In the genomic region with DNA sequence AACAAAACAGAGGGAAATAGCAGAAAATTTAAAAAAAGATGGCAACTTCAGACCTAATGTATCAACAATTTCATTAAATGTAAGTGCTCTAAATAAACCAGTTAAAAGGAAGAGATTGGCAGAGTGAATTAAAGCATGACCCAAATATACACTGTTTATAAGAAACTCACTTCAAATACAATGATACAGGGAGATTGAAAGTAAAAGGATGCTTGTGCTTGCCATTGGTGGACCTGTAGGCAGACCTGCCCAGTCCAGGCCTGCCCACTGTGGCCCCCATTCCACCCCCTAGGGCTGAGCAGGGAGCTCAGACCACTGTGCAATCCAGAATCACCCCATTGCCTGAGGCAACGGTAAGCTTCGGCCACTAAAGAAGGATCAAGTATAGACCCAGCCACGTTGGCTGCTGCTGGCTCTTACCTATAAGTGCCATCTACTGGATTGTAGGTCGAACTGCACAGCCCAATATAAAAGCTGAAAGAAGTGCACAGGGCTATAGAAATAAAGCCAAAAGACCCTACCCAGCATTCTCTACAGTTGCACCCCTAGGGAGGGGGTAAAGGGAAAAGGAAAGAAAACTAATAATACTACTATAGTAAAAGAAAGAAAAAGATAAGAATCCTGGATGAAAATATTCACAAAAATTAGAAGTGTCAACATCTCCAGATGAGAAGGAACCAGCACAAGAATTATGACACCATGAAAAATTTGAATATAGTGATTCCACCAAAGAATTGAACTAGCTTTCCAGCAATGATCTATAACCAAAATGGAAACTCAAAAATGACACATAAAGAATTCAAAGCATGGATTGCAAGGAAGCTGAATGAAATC, we compare ENCODE assay signal across 8 cellular contexts. TPM values are rescaled to one million over a fixed set of nuclear protein-coding genes. Genes with fewer than 3 reads are reported as not detected.
DNase-seq lines count a peak whose midpoint lies in the region; ATAC-seq and TF ChIP-seq lines count a peak whose summit lies in the region.

No MANE protein-coding gene starts in this region.

- H3K9me3 ChIP-seq in T-helper 17 cell (ENCODE audit: control insufficient read depth, low read length, poor library complexity, severe bottlenecking) (no peaks in the 10 kb centered on the region), breast epithelium (peaks cover 0 to 9% of the 10 kb centered on the region in 2 donors)

- intact Hi-C loops in breast epithelium (cut with DNase I; ENCODE audit: low total_unique reads) = no loop called here
- intact Hi-C loops in left colon (cut with DNase I, micrococcal nuclease) = no loop called here

- peak overlapping the region; percentile 9 for H3K4me3 Mint-ChIP-seq in T-helper 17 cell

- H3K4me1 Mint-ChIP-seq in T-helper 17 cell = peaks cover 10% of the 10 kb centered on the region

- no peaks in the 10 kb centered on the region for H3K36me3 ChIP-seq in breast epithelium

- H3K27me3 Mint-ChIP-seq in T-helper 17 cell = peaks cover 88% of the 10 kb centered on the region

- ATAC-seq in GM18858 (IDR thresholded peaks at IDR 0.05; ENCODE audit: unreplicated experiment) = peak; percentile 92
- peak; percentile 98 for ATAC-seq in HG02973 (IDR thresholded peaks at IDR 0.05; ENCODE audit: unreplicated experiment)
- peak; percentile 92 for ATAC-seq in T-helper 17 cell
- ATAC-seq in left colon = peak; percentile 87

- H3K27me3 ChIP-seq in breast epithelium = no peaks in the 10 kb centered on the region

- no peak overlapping the region for H3K27ac Mint-ChIP-seq in T-helper 17 cell

- no peak overlapping the region for H3K27ac ChIP-seq in breast epithelium

- H3K4me3 ChIP-seq in AG10803 (ENCODE audit: low read length) (no peak overlapping the region), breast epithelium (no peak overlapping the region)

- H3K36me3 Mint-ChIP-seq in T-helper 17 cell (ENCODE audit: low read depth) = peaks cover 4% of the 10 kb centered on the region

- TF ChIP-seq CTCF in AG10803 (conservative IDR thresholded peaks at IDR 0.05; ENCODE audit: low read length) = peak; percentile 91
- peak; percentile 34 to 69 (median 57) for TF ChIP-seq CTCF in breast epithelium (IDR thresholded peaks at IDR 0.05)

- no peak for TF ChIP-seq POLR2A in breast epithelium (IDR thresholded peaks at IDR 0.05)

- no peaks in the 10 kb centered on the region for H3K4me1 ChIP-seq in breast epithelium

- DNase-seq in AG10803 (ENCODE audit: low read depth) = peak; percentile 76
- DNase-seq in NCI-H1694 (lab: John Stamatoyannopoulos, UW) = peak; percentile 65
- no peak for DNase-seq in T-helper 17 cell
- DNase-seq in breast epithelium (ENCODE audit: low spot score in 2 of 2) = peak in 1 of 2 donors; percentile 19
- DNase-seq in left colon = peak; percentile 26 to 37
- DNase-seq in stimulated activated CD8-positive, alpha-beta memory T cell treated with anti-CD3 and anti-CD28 coated beads, Interleukin-4, amount 100 ng/mL, for 48 hours = peak; percentile 45

RNA-seq across cellular contexts. Expression of gene PSMB1, which starts 36.1 kb away (rescaled TPM):
- total RNA-seq in T-helper 17 cell (10 to 100 TPM; 88.0 to 98.7 TPM), breast epithelium (100 to 1,000 TPM; 190 to 281 (median 214) TPM), left colon (100 to 1,000 TPM; 118 to 127 TPM)

RNA-seq across cellular contexts. Expression of gene TBP, which starts 37.2 kb away (rescaled TPM):
- 10 to 100 TPM; 14.0 to 14.4 TPM for total RNA-seq in T-helper 17 cell
- total RNA-seq in breast epithelium = 10 to 100 TPM; 14.7 to 23.6 (median 20.6) TPM
- total RNA-seq in left colon = 10 to 100 TPM; 11.0 to 12.8 TPM

Comparison
In these comparisons a context has a peak if more than half of its experiments do, and no peak if none do; other contexts are left out.
1. DNase-seq: peak in AG10803 (single experiment), NCI-H1694 (single experiment), left colon (2 of 2) and stimulated activated CD8-positive, alpha-beta memory T cell treated with anti-CD3 and anti-CD28 coated beads, Interleukin-4, amount 100 ng/mL, for 48 hours (single experiment); none in T-helper 17 cell (0 of 3).
2. Peak in every context shown above with its lines, with median percentiles within 50 percentile points of each other: ATAC-seq.